ENCODE assay signal across 14 cellular contexts in the genomic region with DNA sequence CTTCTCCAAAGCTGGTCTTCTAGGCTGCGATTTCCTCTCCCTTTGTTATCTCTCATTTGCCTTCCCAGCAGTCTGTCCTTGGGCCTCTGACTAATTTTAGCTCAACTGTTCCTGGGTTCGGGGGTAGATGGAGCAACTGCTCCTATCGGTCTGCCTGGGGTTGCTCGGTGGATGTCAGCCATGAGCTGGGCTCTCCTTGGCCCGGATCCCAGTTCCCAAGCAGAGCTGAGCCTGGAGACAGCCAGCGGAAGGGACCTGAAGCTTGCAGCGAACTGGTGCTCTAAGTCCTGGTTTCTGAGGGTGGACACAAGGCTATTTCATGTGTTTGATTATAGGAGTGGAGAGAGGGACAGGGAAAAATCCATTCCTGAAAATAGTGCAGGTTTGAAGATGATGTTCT.
A peak's percentile ranks its signal among the peaks of the same experiment; 100 is the strongest.
DNase-seq lines count a peak whose midpoint lies in the region; ATAC-seq and TF ChIP-seq lines count a peak whose summit lies in the region.
"Had no signal": no experiment of that assay in that cellular context is flagged by ENCODE, and none has a peak within 500 bp of the region (broad histone marks: within the 10 kb centered on the region; RNA-seq: fewer than 3 reads in every experiment).

No MANE protein-coding gene starts in this region.

- DNase-seq in HT1080 (ENCODE audit: low read depth), result peak; percentile 30
- DNase-seq in NCI-H69 (lab: John Stamatoyannopoulos, UW), result peak; percentile 31
- peak; percentile 64 for DNase-seq in left cardiac atrium
- DNase-seq in psoas muscle, result peak in 1 of 2 donors; percentile 21
- no peak for DNase-seq in NCI-H82 treated with DMSO at 0.1 percent for 48 hours (lab: John Stamatoyannopoulos, UW; ENCODE audit: unreplicated experiment)
- DNase-seq in brain microvascular endothelial cell, result no peak
- no peak for DNase-seq in RPMI8226
- DNase-seq: activated CD4-positive, CD25-positive, alpha-beta regulatory T cell treated with anti-CD3 and anti-CD28 coated beads, Interleukin-2, amount 50 U/mL, for 72 hours; activated CD8-positive, alpha-beta memory T cell treated with anti-CD3 and anti-CD28 coated beads, Interleukin-2, amount 10 ng/mL, durations not matched to agents 7 days and 5 days; NCI-H1436; T-helper 9 cell had no signal

- intact Hi-C loops in left cardiac atrium (cut with DNase I) (no loop called here), psoas muscle (cut with DNase I) (no loop called here)

- in situ Hi-C loops in brain microvascular endothelial cell (cut with HindIII; ENCODE audit: low pct_ligation_motif_present, low sequenced_read_pairs), result no loop called here

- ATAC-seq in left cardiac atrium, result peak; percentile 93 to 98
- peak in 3 of 4 donors; percentile 49 to 85 (median 68) for ATAC-seq in psoas muscle
- ATAC-seq: activated CD8-positive, alpha-beta memory T cell treated with anti-CD3 and anti-CD28 coated beads, Interleukin-2, amount 10 ng/mL, durations not matched to agents 7 days and 5 days had no signal

- no peak overlapping the region for H3K4me3 ChIP-seq in psoas muscle
- no peak overlapping the region for H3K4me3 ChIP-seq in brain microvascular endothelial cell (ENCODE audit: low read depth, low read length)
- H3K4me3 ChIP-seq: smooth muscle cell had no signal

- H3K27ac ChIP-seq in psoas muscle, result no peak overlapping the region
- H3K27ac ChIP-seq in brain microvascular endothelial cell, result no peak overlapping the region
- H3K27ac ChIP-seq: HL-60, KMS-11 had no signal

- H3K9me3 ChIP-seq in psoas muscle, result no peaks in the 10 kb centered on the region

- H3K36me3 ChIP-seq in psoas muscle (ENCODE audit: insufficient read depth in 1 of 2, low read depth in 1 of 2), result no peaks in the 10 kb centered on the region
- H3K36me3 ChIP-seq in brain microvascular endothelial cell (replicated peaks), result no peaks in the 10 kb centered on the region

- TF ChIP-seq CTCF in psoas muscle (IDR thresholded peaks at IDR 0.05) (no peak), brain microvascular endothelial cell (IDR thresholded peaks at IDR 0.05; ENCODE audit: low read depth, low read length, missing control alignments) (no peak)

- WGBS in psoas muscle, 3 donors, result 21 to 26% (median 24%) methylated on average over 7 of the region's 7 CpGs

- H3K4me1 ChIP-seq in psoas muscle, result no peaks in the 10 kb centered on the region

- H3K27me3 ChIP-seq in psoas muscle (ENCODE audit: insufficient read depth in 3 of 3, low read length in 2 of 3) (no peaks in the 10 kb centered on the region), brain microvascular endothelial cell (replicated peaks) (no peaks in the 10 kb centered on the region)

Comparison
In these comparisons a context has a peak if more than half of its experiments do, and no peak if none do; other contexts are left out.
1. DNase-seq: peak in HT1080 (single experiment), NCI-H69 (single experiment) and left cardiac atrium (single experiment); none in NCI-H82 treated with DMSO at 0.1 percent for 48 hours (single experiment), brain microvascular endothelial cell (single experiment) and RPMI8226 (single experiment).